In genomic region chr19:8444140-8444676, GRCh38 we compare ENCODE assay signal across 8 cellular contexts. TPM values are rescaled to one million over a fixed set of nuclear protein-coding genes. Genes with fewer than 3 reads are reported as not detected.
DNase-seq lines count a peak whose midpoint lies in the region; ATAC-seq, FAIRE-seq and TF ChIP-seq lines count a peak whose summit lies in the region.
"Not testable (repeated sequence)": the region's sequence is repeated elsewhere in the genome, so short reads cannot be mapped to it uniquely, and the experiment has no call there.
"Had no signal": no experiment of that assay in that cellular context is flagged by ENCODE, and none has a peak within 500 bp of the region (broad histone marks: within the 10 kb centered on the region; RNA-seq: fewer than 3 reads in every experiment).

No MANE protein-coding gene starts in this region.

- H3K4me1 ChIP-seq in BE2C = not testable (repeated sequence)
- H3K4me1 ChIP-seq in endothelial cell of umbilical vein (ENCODE audit: control insufficient read depth, extremely low read depth, insufficient read depth, low read length) (peaks cover 25% of the 10 kb centered on the region), skeletal muscle satellite cell (ENCODE audit: control insufficient read depth, insufficient read depth, low read length) (peaks cover 24% of the 10 kb centered on the region)

- H3K4me3 ChIP-seq in BE2C (ENCODE audit: low read depth, low read length) (peak overlapping the region; percentile 95), MG63 (peak overlapping the region; percentile 85), endothelial cell of umbilical vein (replicated peaks in 1 of 3; ENCODE audit: insufficient read depth in 1 of 3, low read depth in 1 of 3, low read length in 3 of 3) (peak overlapping the region; percentile 81 to 86 (median 84)), skeletal muscle satellite cell (ENCODE audit: low read length) (peak overlapping the region; percentile 95)

- H3K27me3 Mint-ChIP-seq in activated T-helper 2 cell treated with anti-CD3 and anti-CD28 coated beads, Interferon-gamma antibody, Interleukin-2, Interleukin-4, amounts not matched to agents 10 μg/mL and 5 μg/mL and 100 μg/mL, durations not matched to agents 14 hours and 24 hours and 36 hours (ENCODE audit: low read depth); memory B cell: not testable (repeated sequence)

- H3K9me1 ChIP-seq in endothelial cell of umbilical vein (replicated peaks; ENCODE audit: control insufficient read depth, extremely low read depth, insufficient read depth, low read length) = not testable (repeated sequence)

- H3K4me3 Mint-ChIP-seq in activated T-helper 2 cell treated with anti-CD3 and anti-CD28 coated beads, Interferon-gamma antibody, Interleukin-2, Interleukin-4, amounts not matched to agents 10 μg/mL and 5 μg/mL and 100 μg/mL, durations not matched to agents 14 hours and 24 hours and 36 hours (ENCODE audit: low read depth) = peak overlapping the region; percentile 98
- peak overlapping the region; percentile 91 for H3K4me3 Mint-ChIP-seq in memory B cell

- TSS peak; percentile 73 for BruUV-seq in endothelial cell of umbilical vein (replicated peaks; lab: Mats Ljungman, UMichigan)

- not testable (repeated sequence) for H3K9me3 Mint-ChIP-seq in activated T-helper 2 cell treated with anti-CD3 and anti-CD28 coated beads, Interferon-gamma antibody, Interleukin-2, Interleukin-4, amounts not matched to agents 10 μg/mL and 5 μg/mL and 100 μg/mL, durations not matched to agents 14 hours and 24 hours and 36 hours; memory B cell

- not testable (repeated sequence) for DNase-seq in BE2C; MG63; activated T-helper 2 cell treated with anti-CD3 and anti-CD28 coated beads, Interferon-gamma antibody, Interleukin-2, Interleukin-4, amounts not matched to agents 10 μg/mL and 5 μg/mL and 100 μg/mL, durations not matched to agents 14 hours and 24 hours and 36 hours (ENCODE audit: low spot score); endothelial cell of umbilical vein (ENCODE audit: low read depth, low spot score); memory B cell (ENCODE audit: low spot score in 2 of 2)

- H2AFZ ChIP-seq in endothelial cell of umbilical vein (ENCODE audit: low read depth, low read length) = peak overlapping the region; percentile 98

- intact Hi-C loops in activated T-helper 2 cell treated with anti-CD3 and anti-CD28 coated beads, Interferon-gamma antibody, Interleukin-2, Interleukin-4, amounts not matched to agents 10 μg/mL and 5 μg/mL and 100 μg/mL, durations not matched to agents 14 hours and 24 hours and 36 hours (cut with micrococcal nuclease) = loop anchor here (2.0 to 5.0 kb wide), 3 partner anchors 53 to 392 kb away; partner anchors contain the start of genes CCL25 and RAB11B
- intact Hi-C loops in endothelial cell of umbilical vein (cut with micrococcal nuclease) = loop anchor here (1.0 to 2.0 kb wide), 4 partner anchors 21 to 89 kb away; partner anchors contain the start of gene MARCHF2

- TF ChIP-seq POLR2A in endothelial cell of umbilical vein (IDR thresholded peaks at IDR 0.05; ENCODE audit: low read depth, low read length) = not testable (repeated sequence)

- CTCF ChIA-PET in endothelial cell of umbilical vein (lab: Charles Lee) = interaction anchor here (0.8 to 1.6 kb wide), 7 partner anchors 12 to 89 kb away, joined by 3 to 16 read pairs (median 6); partner anchors contain the start of gene MARCHF2

- not testable (repeated sequence) for H3K27me3 ChIP-seq in BE2C; MG63; endothelial cell of umbilical vein (ENCODE audit: control insufficient read depth in 2 of 2, insufficient read depth in 2 of 2, low read length in 2 of 2); skeletal muscle satellite cell (ENCODE audit: control insufficient read depth, insufficient read depth, low read length)

- ATAC-seq in memory B cell (ENCODE audit: low read depth) = not testable (repeated sequence)

- dilution Hi-C loops in endothelial cell of umbilical vein (cut with MboI; ENCODE audit: extremely low pct_ligation_motif_present, low sequenced_read_pairs) = not testable (repeated sequence)

- peak overlapping the region; percentile 98 for H3K4me2 ChIP-seq in endothelial cell of umbilical vein (ENCODE audit: insufficient read depth, low read length)
- H3K4me2 ChIP-seq in skeletal muscle satellite cell (ENCODE audit: low read length) = peak overlapping the region; percentile 76

- peak overlapping the region; percentile 93 for H3K27ac ChIP-seq in endothelial cell of umbilical vein (ENCODE audit: insufficient read depth, low read depth, low read length)

- H3K9ac ChIP-seq in endothelial cell of umbilical vein (replicated peaks; ENCODE audit: extremely low read depth, insufficient read depth, low read length) (peak overlapping the region; percentile 99), skeletal muscle satellite cell (ENCODE audit: low read depth, low read length) (peak overlapping the region; percentile 100)

- POLR2A ChIA-PET in endothelial cell of umbilical vein (lab: Charles Lee) = interaction anchor here (0.8 to 1.2 kb wide), 5 partner anchors 20 to 438 kb away, joined by 3 to 13 read pairs (median 11); partner anchors contain the start of genes MARCHF2 and RAB11B

- H3K9me3 ChIP-seq in BE2C; MG63; endothelial cell of umbilical vein (replicated peaks; ENCODE audit: control insufficient read depth, insufficient read depth, low read length); skeletal muscle satellite cell (replicated peaks; ENCODE audit: low read length): not testable (repeated sequence)

- peaks cover 20% of the 10 kb centered on the region for H4K20me1 ChIP-seq in endothelial cell of umbilical vein (replicated peaks; ENCODE audit: control insufficient read depth, extremely low read depth, insufficient read depth, low read length)

- H3K36me3 Mint-ChIP-seq in activated T-helper 2 cell treated with anti-CD3 and anti-CD28 coated beads, Interferon-gamma antibody, Interleukin-2, Interleukin-4, amounts not matched to agents 10 μg/mL and 5 μg/mL and 100 μg/mL, durations not matched to agents 14 hours and 24 hours and 36 hours (ENCODE audit: low read depth) = peaks cover 35% of the 10 kb centered on the region
- not testable (repeated sequence) for H3K36me3 Mint-ChIP-seq in memory B cell

- peaks cover 44% of the 10 kb centered on the region for H3K79me2 ChIP-seq in endothelial cell of umbilical vein (ENCODE audit: control insufficient read depth, insufficient read depth, low read length)

- H3K4me1 Mint-ChIP-seq in activated T-helper 2 cell treated with anti-CD3 and anti-CD28 coated beads, Interferon-gamma antibody, Interleukin-2, Interleukin-4, amounts not matched to agents 10 μg/mL and 5 μg/mL and 100 μg/mL, durations not matched to agents 14 hours and 24 hours and 36 hours (ENCODE audit: low read depth) = peaks cover 30% of the 10 kb centered on the region
- H3K4me1 Mint-ChIP-seq in memory B cell = peaks cover 24% of the 10 kb centered on the region

- peaks cover 27% of the 10 kb centered on the region for H3K36me3 ChIP-seq in BE2C
- H3K36me3 ChIP-seq in MG63 = peaks cover 36% of the 10 kb centered on the region
- peaks cover 0 to 11% of the 10 kb centered on the region in 2 experiments for H3K36me3 ChIP-seq in endothelial cell of umbilical vein (ENCODE audit: control insufficient read depth in 2 of 2, extremely low read depth in 1 of 2, insufficient read depth in 2 of 2, low read length in 2 of 2)
- peaks cover 16% of the 10 kb centered on the region for H3K36me3 ChIP-seq in skeletal muscle satellite cell (ENCODE audit: insufficient read depth, low read length)

- TF ChIP-seq CTCF in BE2C (IDR thresholded peaks at IDR 0.05; ENCODE audit: low read depth, low read length); endothelial cell of umbilical vein (IDR thresholded peaks at IDR 0.05; ENCODE audit: extremely low read depth in 1 of 2, insufficient read depth in 1 of 2, low read depth in 1 of 2, low read length in 2 of 2): not testable (repeated sequence)

- not testable (repeated sequence) for FAIRE-seq in endothelial cell of umbilical vein (lab: Jason Lieb, UNC)

- H3K27ac Mint-ChIP-seq in activated T-helper 2 cell treated with anti-CD3 and anti-CD28 coated beads, Interferon-gamma antibody, Interleukin-2, Interleukin-4, amounts not matched to agents 10 μg/mL and 5 μg/mL and 100 μg/mL, durations not matched to agents 14 hours and 24 hours and 36 hours = peak overlapping the region; percentile 98
- peak overlapping the region; percentile 94 for H3K27ac Mint-ChIP-seq in memory B cell

RNA-seq across cellular contexts. Expression of gene HNRNPM, which starts 0.6 kb away (rescaled TPM):
- polyA plus RNA-seq in BE2C (2012; ENCODE audit: insufficient read depth, insufficient read length, low read depth) = 390 TPM
- total RNA-seq in MG63 (2014; rRNA removed; shearing (Covaris generic); ENCODE audit: low replicate concordance) = 95.3 and 126 TPM in 2 replicates
- 336 and 347 TPM in 2 replicates for total RNA-seq in activated T-helper 2 cell treated with anti-CD3 and anti-CD28 coated beads, Interferon-gamma antibody, Interleukin-2, Interleukin-4, amounts not matched to agents 10 μg/mL and 5 μg/mL and 100 μg/mL, durations not matched to agents 14 hours and 24 hours and 36 hours
- total RNA-seq in endothelial cell of umbilical vein = 288 and 301 TPM in 2 replicates
- polyA plus RNA-seq in endothelial cell of umbilical vein = 244 and 250 TPM in 2 replicates
- polyA plus RNA-seq in endothelial cell of umbilical vein (2011; cell fraction: cytosol; rRNA removed) = 184 TPM in 2 replicates
- 170 and 195 TPM in 2 replicates for polyA plus RNA-seq in endothelial cell of umbilical vein (2011; cell fraction: nucleus; rRNA removed)
- polyA plus RNA-seq in endothelial cell of umbilical vein (2012) = 197 and 307 TPM in 2 replicates
- polyA minus RNA-seq in endothelial cell of umbilical vein = 117 and 142 TPM in 2 replicates
- polyA minus RNA-seq in endothelial cell of umbilical vein (2011; cell fraction: cytosol; rRNA and poly(A)+ RNA removed) = 99.1 TPM
- polyA minus RNA-seq in endothelial cell of umbilical vein (2011; cell fraction: nucleus; rRNA and poly(A)+ RNA removed) = 135 and 137 TPM in 2 replicates
- 34.5 and 54.0 TPM in 2 replicates for total RNA-seq in skeletal muscle satellite cell (2012; rRNA removed)

RNA-seq across cellular contexts. Expression of gene MARCHF2, which starts 31.1 kb away (rescaled TPM):
- polyA plus RNA-seq in BE2C (2012; ENCODE audit: insufficient read depth, insufficient read length, low read depth) = 11.9 TPM
- total RNA-seq in MG63 (2014; rRNA removed; shearing (Covaris generic); ENCODE audit: low replicate concordance) = 60.2 and 89.4 TPM in 2 replicates
- total RNA-seq in activated T-helper 2 cell treated with anti-CD3 and anti-CD28 coated beads, Interferon-gamma antibody, Interleukin-2, Interleukin-4, amounts not matched to agents 10 μg/mL and 5 μg/mL and 100 μg/mL, durations not matched to agents 14 hours and 24 hours and 36 hours = 10.2 and 13.0 TPM in 2 replicates
- total RNA-seq in endothelial cell of umbilical vein = 40.1 and 43.5 TPM in 2 replicates
- 91.9 and 130 TPM in 2 replicates for polyA plus RNA-seq in endothelial cell of umbilical vein
- 44.4 and 67.0 TPM in 2 replicates for polyA plus RNA-seq in endothelial cell of umbilical vein (2011; cell fraction: cytosol; rRNA removed)
- polyA plus RNA-seq in endothelial cell of umbilical vein (2011; cell fraction: nucleus; rRNA removed) = 35.4 and 40.1 TPM in 2 replicates
- 44.0 and 76.6 TPM in 2 replicates for polyA plus RNA-seq in endothelial cell of umbilical vein (2012)
- 23.7 and 29.0 TPM in 2 replicates for polyA minus RNA-seq in endothelial cell of umbilical vein
- 5.4 TPM for polyA minus RNA-seq in endothelial cell of umbilical vein (2011; cell fraction: cytosol; rRNA and poly(A)+ RNA removed)
- 10.9 and 21.7 TPM in 2 replicates for polyA minus RNA-seq in endothelial cell of umbilical vein (2011; cell fraction: nucleus; rRNA and poly(A)+ RNA removed)
- total RNA-seq in skeletal muscle satellite cell (2012; rRNA removed) = 29.7 and 43.7 TPM in 2 replicates

RNA-seq across cellular contexts. Expression of gene RAB11B, which starts 54.0 kb away (rescaled TPM):
- polyA plus RNA-seq in BE2C (2012; ENCODE audit: insufficient read depth, insufficient read length, low read depth) = 401 TPM
- total RNA-seq in MG63 (2014; rRNA removed; shearing (Covaris generic); ENCODE audit: low replicate concordance) = 17.0 and 39.8 TPM in 2 replicates
- total RNA-seq in activated T-helper 2 cell treated with anti-CD3 and anti-CD28 coated beads, Interferon-gamma antibody, Interleukin-2, Interleukin-4, amounts not matched to agents 10 μg/mL and 5 μg/mL and 100 μg/mL, durations not matched to agents 14 hours and 24 hours and 36 hours = 85.9 and 86.1 TPM in 2 replicates
- 92.2 and 99.8 TPM in 2 replicates for total RNA-seq in endothelial cell of umbilical vein
- polyA plus RNA-seq in endothelial cell of umbilical vein = 74.1 and 80.0 TPM in 2 replicates
- 54.1 and 72.1 TPM in 2 replicates for polyA plus RNA-seq in endothelial cell of umbilical vein (2011; cell fraction: cytosol; rRNA removed)
- polyA plus RNA-seq in endothelial cell of umbilical vein (2011; cell fraction: nucleus; rRNA removed) = 130 and 131 TPM in 2 replicates
- 82.6 and 111 TPM in 2 replicates for polyA plus RNA-seq in endothelial cell of umbilical vein (2012)
- polyA minus RNA-seq in endothelial cell of umbilical vein = 58.4 and 64.1 TPM in 2 replicates
- polyA minus RNA-seq in endothelial cell of umbilical vein (2011; cell fraction: cytosol; rRNA and poly(A)+ RNA removed) = 32.6 TPM
- 45.5 and 73.0 TPM in 2 replicates for polyA minus RNA-seq in endothelial cell of umbilical vein (2011; cell fraction: nucleus; rRNA and poly(A)+ RNA removed)
- 20.1 and 25.1 TPM in 2 replicates for total RNA-seq in skeletal muscle satellite cell (2012; rRNA removed)

RNA-seq across cellular contexts. Expression of gene PRAM1, which starts 58.2 kb away (rescaled TPM):
- polyA plus RNA-seq in BE2C (2012; ENCODE audit: insufficient read depth, insufficient read length, low read depth) = not detected
- total RNA-seq in MG63 (2014; rRNA removed; shearing (Covaris generic); ENCODE audit: low replicate concordance) = not detected in 2 replicates
- 0.43 and 0.83 TPM in 2 replicates for total RNA-seq in activated T-helper 2 cell treated with anti-CD3 and anti-CD28 coated beads, Interferon-gamma antibody, Interleukin-2, Interleukin-4, amounts not matched to agents 10 μg/mL and 5 μg/mL and 100 μg/mL, durations not matched to agents 14 hours and 24 hours and 36 hours
- total RNA-seq in endothelial cell of umbilical vein = 0.31 TPM in 1 of 2 replicates, not detected in the other
- 0.14 TPM in 1 of 2 replicates, not detected in the other for polyA plus RNA-seq in endothelial cell of umbilical vein
- not detected in 2 replicates for polyA plus RNA-seq in endothelial cell of umbilical vein (2011; cell fraction: cytosol; rRNA removed)
- 0.21 and 0.27 TPM in 2 replicates for polyA plus RNA-seq in endothelial cell of umbilical vein (2011; cell fraction: nucleus; rRNA removed)
- not detected in 2 replicates for polyA plus RNA-seq in endothelial cell of umbilical vein (2012)
- not detected in 2 replicates for polyA minus RNA-seq in endothelial cell of umbilical vein
- not detected for polyA minus RNA-seq in endothelial cell of umbilical vein (2011; cell fraction: cytosol; rRNA and poly(A)+ RNA removed)
- 0.19 TPM in 1 of 2 replicates, not detected in the other for polyA minus RNA-seq in endothelial cell of umbilical vein (2011; cell fraction: nucleus; rRNA and poly(A)+ RNA removed)
- total RNA-seq in skeletal muscle satellite cell (2012; rRNA removed) = not detected in 2 replicates
- total RNA-seq: occipital lobe, SK-MEL-5 had no signal
